In genomic region chr19:17837972-17838371, GRCh38 we compare ENCODE assay signal across 26 cellular contexts. TPM values are rescaled to one million over a fixed set of nuclear protein-coding genes. Genes with fewer than 3 reads are reported as not detected.
"Had no signal": no experiment of that assay in that cellular context is flagged by ENCODE, and none has a peak within 500 bp of the region (broad histone marks: within the 10 kb centered on the region; RNA-seq: fewer than 3 reads in every experiment).

No MANE protein-coding gene starts in this region.

- H3K27me3 ChIP-seq: vagina had no signal

- H3K27me3 Mint-ChIP-seq: activated naive CD8-positive, alpha-beta T cell; activated T-helper 17 cell treated with anti-CD3 and anti-CD28 coated beads, Interleukin-2, amount 50 U/mL, for 72 hours had no signal

- H3K4me3 ChIP-seq: coronary artery, esophagus squamous epithelium, gastrocnemius medialis, thoracic aorta, vagina had no signal

- H3K9me3 Mint-ChIP-seq: activated T-helper 17 cell treated with anti-CD3 and anti-CD28 coated beads, Interleukin-2, amount 50 U/mL, for 72 hours; nephron; type B pancreatic cell had no signal

- H3K36me3 ChIP-seq: gastrocnemius medialis, thoracic aorta, vagina, WERI-Rb-1 had no signal

- H3K9me3 ChIP-seq: esophagus squamous epithelium, gastrocnemius medialis, thoracic aorta, vagina had no signal

- ATAC-seq: activated T-helper 17 cell treated with anti-CD3 and anti-CD28 coated beads, Interleukin-2, amount 50 U/mL, for 72 hours; gastrocnemius medialis; left ventricle myocardium superior; right cardiac atrium had no signal

- H3K4me1 Mint-ChIP-seq: nephron had no signal

- H3K4me1 ChIP-seq: gastrocnemius medialis, parathyroid adenoma had no signal

- H3K79me2 ChIP-seq: parathyroid adenoma had no signal

- DNase-seq: activated CD4-positive, alpha-beta T cell treated with anti-CD3 and anti-CD28 coated beads for 1 hour; activated CD4-positive, alpha-beta T cell treated with anti-CD3 and anti-CD28 coated beads, Interleukin-2, amount 50 U/mL, for 4 hours; activated naive CD4-positive, alpha-beta T cell; amniotic stem cell; cerebellar nuclear complex; esophagus squamous epithelium; gastrocnemius medialis; head of caudate nucleus; hypothalamus; left ventricle myocardium superior; mammary epithelial cell; midbrain; right cardiac atrium; stimulated activated CD4-positive, alpha-beta T cell treated with anti-CD3 and anti-CD28 coated beads, Interleukin-1b, Interleukin-23, amount 100 ng/mL, for 48 hours; WERI-Rb-1 had no signal

- H3K4me3 Mint-ChIP-seq: activated naive CD8-positive, alpha-beta T cell; activated T-helper 17 cell treated with anti-CD3 and anti-CD28 coated beads, Interleukin-2, amount 50 U/mL, for 72 hours; nephron; type B pancreatic cell had no signal

- H3K27ac Mint-ChIP-seq: activated T-helper 17 cell treated with anti-CD3 and anti-CD28 coated beads, Interleukin-2, amount 50 U/mL, for 72 hours; nephron; type B pancreatic cell had no signal

- H3K36me3 Mint-ChIP-seq: type B pancreatic cell had no signal

- H2AFZ ChIP-seq: parathyroid adenoma had no signal

- H3K27ac ChIP-seq: coronary artery, esophagus squamous epithelium, gastrocnemius medialis, parathyroid adenoma, thoracic aorta, vagina, WERI-Rb-1 had no signal

RNA-seq across cellular contexts. Expression of gene INSL3, which starts 16.7 kb away (rescaled TPM):
- total RNA-seq: bronchial epithelial cell, esophagus squamous epithelium, gastrocnemius medialis, left ventricle myocardium superior, mammary epithelial cell, pulmonary artery endothelial cell, right cardiac atrium, skeletal muscle tissue, thoracic aorta, vagina had no signal
- polyA plus RNA-seq: mammary epithelial cell, right cardiac atrium had no signal

RNA-seq across cellular contexts. Expression of gene SLC5A5, which starts 33.8 kb away (rescaled TPM):
- total RNA-seq: gastrocnemius medialis, left ventricle myocardium superior, mammary epithelial cell, pulmonary artery endothelial cell, right cardiac atrium, skeletal muscle tissue, thoracic aorta, vagina had no signal
- polyA plus RNA-seq: mammary epithelial cell, right cardiac atrium had no signal

RNA-seq across cellular contexts. Expression of gene B3GNT3, which starts 43.0 kb away (rescaled TPM):
- total RNA-seq: left ventricle myocardium superior, pulmonary artery endothelial cell, right cardiac atrium, skeletal muscle tissue had no signal
- polyA plus RNA-seq: right cardiac atrium had no signal
